In genomic region chr9:129081388-129081889, GRCh38 we compare ENCODE assay signal across 6 cellular contexts. TPM values are rescaled to one million over a fixed set of nuclear protein-coding genes. Genes with fewer than 3 reads are reported as not detected.
DNase-seq lines count a peak whose midpoint lies in the region; ATAC-seq and TF ChIP-seq lines count a peak whose summit lies in the region.

No MANE protein-coding gene starts in this region.

- H3K9me3 ChIP-seq in ectodermal cell (ENCODE audit: control insufficient read depth, low read length) (no peaks in the 10 kb centered on the region), gastrocnemius medialis (no peaks in the 10 kb centered on the region)

- in situ Hi-C loops in gastrocnemius medialis (cut with MboI; ENCODE audit: low sequenced_read_pairs in 4 of 4): no loop called here

- TF ChIP-seq CTCF in gastrocnemius medialis (IDR thresholded peaks at IDR 0.05 in 4 of 5, conservative IDR thresholded peaks at IDR 0.05 in 1 of 5): no peak

- H3K36me3 ChIP-seq in ectodermal cell (ENCODE audit: control insufficient read depth, insufficient read depth, low read length): peaks cover 10% of the 10 kb centered on the region
- H3K36me3 ChIP-seq in gastrocnemius medialis: peaks cover 0 to 14% of the 10 kb centered on the region in 2 donors

- WGBS in ectodermal cell, 2 experiments: 9% methylated on average over 30 of the region's 30 CpGs

- peak overlapping the region; percentile 38 for H3K27ac ChIP-seq in ectodermal cell (ENCODE audit: insufficient read depth, low read depth, low read length, poor library complexity, severe bottlenecking)
- H3K27ac ChIP-seq in gastrocnemius medialis: peak overlapping the region; percentile 84 to 96 (median 93)

- DNase-seq in AG20443 (ENCODE audit: low spot score) (peak; percentile 98), HS-27A (ENCODE audit: low read depth) (peak; percentile 9), gastrocnemius medialis (no peak), MV-4-11 (lab: John Stamatoyannopoulos, UW) (no peak)

- H3K4me1 ChIP-seq in ectodermal cell (ENCODE audit: control insufficient read depth, insufficient read depth, low read length) (peaks cover 4% of the 10 kb centered on the region), gastrocnemius medialis (peaks cover 10 to 19% of the 10 kb centered on the region in 2 donors)

- ATAC-seq in gastrocnemius medialis (peak; percentile 22 to 45), HG03097 (IDR thresholded peaks at IDR 0.05; ENCODE audit: low FRiP score, unreplicated experiment) (no peak)

- TF ChIP-seq POLR2A in gastrocnemius medialis (IDR thresholded peaks at IDR 0.05): no peak

- intact Hi-C loops in gastrocnemius medialis (cut with DNase I; ENCODE audit: low total_unique reads): loop anchor here (2.0 to 5.0 kb wide), 2 partner anchors 29 to 44 kb away; partner anchors contain the start of genes CRAT, MIGA2 and PTPA

- no peaks in the 10 kb centered on the region for H3K27me3 ChIP-seq in ectodermal cell (ENCODE audit: control insufficient read depth, insufficient read depth, low read length, poor library complexity, severe bottlenecking)
- H3K27me3 ChIP-seq in gastrocnemius medialis: no peaks in the 10 kb centered on the region

- H3K4me3 ChIP-seq in ectodermal cell (ENCODE audit: insufficient read depth, low read depth, low read length) (peak overlapping the region; percentile 83), gastrocnemius medialis (peak overlapping the region; percentile 77 to 89 (median 82))

RNA-seq across cellular contexts. Expression of gene DOLPP1, which starts 0.5 kb away (rescaled TPM):
- 45.3 TPM for polyA plus RNA-seq in ectodermal cell (2013, experiment 1 of 4)
- polyA plus RNA-seq in ectodermal cell (2013, experiment 2 of 4): 41.0 TPM
- 24.9 TPM for polyA plus RNA-seq in ectodermal cell (2013, experiment 3 of 4)
- polyA plus RNA-seq in ectodermal cell (2013, experiment 4 of 4): 30.0 TPM
- total RNA-seq in gastrocnemius medialis: 1 to 10 TPM; 1.6 to 4.7 (median 2.8) TPM

RNA-seq across cellular contexts. Expression of gene CRAT, which starts 29.2 kb away (rescaled TPM):
- 17.3 TPM for polyA plus RNA-seq in ectodermal cell (2013, experiment 1 of 4)
- 14.2 TPM for polyA plus RNA-seq in ectodermal cell (2013, experiment 2 of 4)
- polyA plus RNA-seq in ectodermal cell (2013, experiment 3 of 4): 17.3 TPM
- 17.7 TPM for polyA plus RNA-seq in ectodermal cell (2013, experiment 4 of 4)
- 100 to 1,000 TPM; 137 to 167 (median 144) TPM for total RNA-seq in gastrocnemius medialis

RNA-seq across cellular contexts. Expression of gene PTPA, which starts 29.8 kb away (rescaled TPM):
- polyA plus RNA-seq in ectodermal cell (2013, experiment 1 of 4): 169 TPM
- polyA plus RNA-seq in ectodermal cell (2013, experiment 2 of 4): 180 TPM
- 125 TPM for polyA plus RNA-seq in ectodermal cell (2013, experiment 3 of 4)
- polyA plus RNA-seq in ectodermal cell (2013, experiment 4 of 4): 143 TPM
- total RNA-seq in gastrocnemius medialis: 10 to 100 TPM; 37.6 to 71.6 (median 53.5) TPM

RNA-seq across cellular contexts. Expression of gene MIGA2, which starts 45.0 kb away (rescaled TPM):
- polyA plus RNA-seq in ectodermal cell (2013, experiment 1 of 4): 26.5 TPM
- 23.7 TPM for polyA plus RNA-seq in ectodermal cell (2013, experiment 2 of 4)
- 19.5 TPM for polyA plus RNA-seq in ectodermal cell (2013, experiment 3 of 4)
- 18.4 TPM for polyA plus RNA-seq in ectodermal cell (2013, experiment 4 of 4)
- 10 to 100 TPM in 3 of 4 donors, 1 to 10 TPM in 1; 5.8 to 20.6 (median 18.1) TPM for total RNA-seq in gastrocnemius medialis

RNA-seq across cellular contexts. Expression of gene SH3GLB2, which starts 53.3 kb away (rescaled TPM):
- 72.2 TPM for polyA plus RNA-seq in ectodermal cell (2013, experiment 1 of 4)
- polyA plus RNA-seq in ectodermal cell (2013, experiment 2 of 4): 69.8 TPM
- 66.6 TPM for polyA plus RNA-seq in ectodermal cell (2013, experiment 3 of 4)
- 75.8 TPM for polyA plus RNA-seq in ectodermal cell (2013, experiment 4 of 4)
- total RNA-seq in gastrocnemius medialis: 10 to 100 TPM; 33.6 to 55.1 (median 44.1) TPM

Comparison
In these comparisons a context has a peak if more than half of its experiments do, and no peak if none do; other contexts are left out.
1. DNase-seq: peak in AG20443 (single experiment) and HS-27A (single experiment); none in gastrocnemius medialis (0 of 2) and MV-4-11 (single experiment).